1 cellular context compared by ENCODE assay signal in genomic region chr3:46208167-46208704, GRCh38.
TF ChIP-seq lines count a peak whose summit lies in the region.

Gene CCR1 (minus strand): TSS chr3:46208313. CDS start chr3:46204313, 4,000 bp downstream.

TF ChIP-seq in WTC11, 78 proteins besides CTCF, POLR2A, EP300 and RAD21 (continued from another document):
- TF ChIP-seq ZNF532 (CRISPR knock-in tag; IDR thresholded peaks at IDR 0.05; ENCODE audit: borderline replicate concordance) = no peak
- TF ChIP-seq FOXP1 (CRISPR knock-in tag; IDR thresholded peaks at IDR 0.05; ENCODE audit: borderline replicate concordance) = no peak
- TF ChIP-seq SMAD3 (CRISPR knock-in tag; IDR thresholded peaks at IDR 0.05; ENCODE audit: borderline replicate concordance) = no peak
- no peak for TF ChIP-seq CREB1 (CRISPR knock-in tag; IDR thresholded peaks at IDR 0.05)
- TF ChIP-seq EMX1 (CRISPR knock-in tag; IDR thresholded peaks at IDR 0.05) = no peak
- TF ChIP-seq ZBTB21 (CRISPR knock-in tag; IDR thresholded peaks at IDR 0.05; ENCODE audit: borderline replicate concordance) = no peak
